Comparison of ENCODE assay signal across 28 cellular contexts in genomic region chr7:129017264-129017663, GRCh38. TPM values are rescaled to one million over a fixed set of nuclear protein-coding genes. Genes with fewer than 3 reads are reported as not detected.
DNase-seq lines count a peak whose midpoint lies in the region; ATAC-seq and TF ChIP-seq lines count a peak whose summit lies in the region.
"Had no signal": no experiment of that assay in that cellular context is flagged by ENCODE, and none has a peak within 500 bp of the region (broad histone marks: within the 10 kb centered on the region; RNA-seq: fewer than 3 reads in every experiment).

No MANE protein-coding gene starts in this region.

- H3K27me3 Mint-ChIP-seq in activated T-cell treated with anti-CD3 and anti-CD28 coated beads, Interleukin-2, amount 50 U/mL, for 24 hours, result no peaks in the 10 kb centered on the region
- H3K27me3 Mint-ChIP-seq in nephron progenitor cell (ENCODE audit: low read depth, poor library complexity), result no peaks in the 10 kb centered on the region
- H3K27me3 Mint-ChIP-seq: activated CD4-positive, alpha-beta T cell treated with anti-CD3 and anti-CD28 coated beads for 36 hours had no signal

- no peaks in the 10 kb centered on the region for H3K9me3 Mint-ChIP-seq in activated T-cell treated with anti-CD3 and anti-CD28 coated beads, Interleukin-2, amount 50 U/mL, for 24 hours
- H3K9me3 Mint-ChIP-seq in nephron progenitor cell, result no peaks in the 10 kb centered on the region
- H3K9me3 Mint-ChIP-seq: activated T-cell treated with anti-CD3 and anti-CD28 coated beads, Interleukin-2, amount 50 U/mL, for 72 hours had no signal

- H3K4me1 Mint-ChIP-seq in activated T-cell treated with anti-CD3 and anti-CD28 coated beads, Interleukin-2, amount 50 U/mL, for 24 hours (ENCODE audit: low read depth), result peaks cover 39% of the 10 kb centered on the region
- H3K4me1 Mint-ChIP-seq in nephron progenitor cell, result no peaks in the 10 kb centered on the region

- no peak overlapping the region for H3K27ac ChIP-seq in SJCRH30
- no peak overlapping the region for H3K27ac ChIP-seq in GM23248
- H3K27ac ChIP-seq: ascending aorta, gastroesophageal sphincter, neutrophil, psoas muscle, upper lobe of left lung had no signal

- peaks cover 65% of the 10 kb centered on the region for H3K36me3 Mint-ChIP-seq in activated T-cell treated with anti-CD3 and anti-CD28 coated beads, Interleukin-2, amount 50 U/mL, for 24 hours (ENCODE audit: low read depth)
- H3K36me3 Mint-ChIP-seq in nephron progenitor cell (ENCODE audit: low read depth), result peaks cover 41% of the 10 kb centered on the region

- no peak overlapping the region for H3K4me2 ChIP-seq in GM23248 (ENCODE audit: unreplicated experiment)

- H3K27ac Mint-ChIP-seq in activated T-cell treated with anti-CD3 and anti-CD28 coated beads, Interleukin-2, amount 50 U/mL, for 24 hours, result peak overlapping the region; percentile 10
- peak overlapping the region; percentile 16 for H3K27ac Mint-ChIP-seq in nephron progenitor cell
- H3K27ac Mint-ChIP-seq: activated CD4-positive, alpha-beta T cell treated with anti-CD3 and anti-CD28 coated beads for 36 hours; activated T-cell treated with anti-CD3 and anti-CD28 coated beads, Interleukin-2, amount 50 U/mL, for 72 hours had no signal

- no peak overlapping the region for H3K9ac ChIP-seq in GM23248

- H3K4me3 Mint-ChIP-seq in activated T-cell treated with anti-CD3 and anti-CD28 coated beads, Interleukin-2, amount 50 U/mL, for 24 hours, result no peak overlapping the region
- H3K4me3 Mint-ChIP-seq in nephron progenitor cell, result no peak overlapping the region
- H3K4me3 Mint-ChIP-seq: activated CD4-positive, alpha-beta T cell treated with anti-CD3 and anti-CD28 coated beads for 36 hours; activated T-cell treated with anti-CD3 and anti-CD28 coated beads, Interleukin-2, amount 50 U/mL, for 72 hours had no signal

- H3K4me1 ChIP-seq in SJCRH30, result no peaks in the 10 kb centered on the region
- no peaks in the 10 kb centered on the region for H3K4me1 ChIP-seq in GM23248 (ENCODE audit: insufficient read depth)
- H3K4me1 ChIP-seq: ascending aorta, gastroesophageal sphincter, psoas muscle, upper lobe of left lung had no signal

- no peak for DNase-seq in activated T-cell treated with anti-CD3 and anti-CD28 coated beads, Interleukin-2, amount 50 U/mL, for 24 hours
- DNase-seq in activated T-cell treated with anti-CD3 and anti-CD28 coated beads, Interleukin-2, amount 50 U/mL, for 1 hour, result no peak
- peak; percentile 16 for DNase-seq in amniotic epithelial cell (ENCODE audit: low read depth)
- DNase-seq in nephron progenitor cell, result no peak
- DNase-seq in SJCRH30, result no peak
- DNase-seq in GM23248, result no peak
- no peak for DNase-seq in HPDE6-E6E7 (ENCODE audit: extremely low spot score)
- DNase-seq: 8988T; activated CD4-positive, alpha-beta T cell treated with anti-CD3 and anti-CD28 coated beads for 36 hours; activated naive CD4-positive, alpha-beta T cell treated with anti-CD3 and anti-CD28 coated beads, Interleukin-2, amount 50 U/mL, for 16 hours; activated T-cell treated with anti-CD3 and anti-CD28 coated beads, Interleukin-2, amount 50 U/mL, for 72 hours; AML-193; COR-L47; DND-41; GOT3; hippocampal formation; Kasumi-1; MV-4-11; NCI-H146; NCI-H524 treated with DMSO at 0.1 percent for 48 hours; psoas muscle; stimulated activated CD8-positive, alpha-beta memory T cell treated with anti-CD3 and anti-CD28 coated beads, Interleukin-4, amount 100 ng/mL, for 48 hours; upper lobe of left lung had no signal

- in situ Hi-C loops in GM23248 (cut with MboI), result no loop called here

- no peak overlapping the region for H2AFZ ChIP-seq in GM23248

- H3K27me3 ChIP-seq in SJCRH30, result no peaks in the 10 kb centered on the region
- H3K27me3 ChIP-seq in GM23248 (replicated peaks; ENCODE audit: insufficient read depth), result no peaks in the 10 kb centered on the region
- H3K27me3 ChIP-seq: ascending aorta, gastroesophageal sphincter, neutrophil, upper lobe of left lung had no signal

- no peaks in the 10 kb centered on the region for H3F3A ChIP-seq in GM23248 (ENCODE audit: insufficient read depth)

- H3K9me3 ChIP-seq in SJCRH30 (replicated peaks) (no peaks in the 10 kb centered on the region), GM23248 (ENCODE audit: low read depth) (no peaks in the 10 kb centered on the region)
- H3K9me3 ChIP-seq: ascending aorta, gastroesophageal sphincter, neutrophil, psoas muscle, upper lobe of left lung had no signal

- peak; percentile 20 for ATAC-seq in GM21737 (IDR thresholded peaks at IDR 0.05; ENCODE audit: unreplicated experiment)
- ATAC-seq: activated CD4-positive, alpha-beta T cell treated with anti-CD3 and anti-CD28 coated beads for 36 hours; activated T-cell treated with anti-CD3 and anti-CD28 coated beads, Interleukin-2, amount 50 U/mL, for 72 hours; gastroesophageal sphincter; psoas muscle had no signal

- H3K4me3 ChIP-seq in SJCRH30 (no peak overlapping the region), GM23248 (no peak overlapping the region)
- H3K4me3 ChIP-seq: ascending aorta, gastroesophageal sphincter, lung, psoas muscle, upper lobe of left lung had no signal

- H3K9me2 ChIP-seq in GM23248 (ENCODE audit: insufficient read depth), result no peaks in the 10 kb centered on the region

- peaks cover 96% of the 10 kb centered on the region for H3K79me2 ChIP-seq in GM23248 (ENCODE audit: insufficient read depth)

- WGBS in GM23248 (ENCODE audit: low coverage in 1 of 2, low lambda C conversion rate in 2 of 2, missing lambda C conversion rate in 2 of 2), 2 experiments, result 70 to 86% methylated on average over 2 of the region's 2 CpGs

- H3K36me3 ChIP-seq in SJCRH30 (peaks cover 42% of the 10 kb centered on the region), GM23248 (ENCODE audit: low read depth) (peaks cover 28% of the 10 kb centered on the region)

- H4K20me1 ChIP-seq in GM23248 (ENCODE audit: insufficient read depth), result peaks cover 5% of the 10 kb centered on the region; the same call in 1 of the 2 replicates

- TF ChIP-seq CTCF in nephron progenitor cell (IDR thresholded peaks at IDR 0.05), result no peak

RNA-seq across cellular contexts. Expression of gene TNPO3, which starts 37.6 kb away (rescaled TPM):
- total RNA-seq in SJCRH30 (2014; rRNA removed; shearing (Covaris generic)), result 80.2 and 82.3 TPM in 2 replicates
- total RNA-seq in GM23248 (2014; rRNA removed; shearing (Covaris generic)), result 41.9 and 47.2 TPM in 2 replicates
- polyA plus RNA-seq in GM23248 (2016; fragmentation: Nextera tagmentation; extraction: Ambion mirVana), result 31.6 and 34.2 TPM in 2 replicates
